Comparison of ENCODE assay signal across 9 cellular contexts in the genomic region with DNA sequence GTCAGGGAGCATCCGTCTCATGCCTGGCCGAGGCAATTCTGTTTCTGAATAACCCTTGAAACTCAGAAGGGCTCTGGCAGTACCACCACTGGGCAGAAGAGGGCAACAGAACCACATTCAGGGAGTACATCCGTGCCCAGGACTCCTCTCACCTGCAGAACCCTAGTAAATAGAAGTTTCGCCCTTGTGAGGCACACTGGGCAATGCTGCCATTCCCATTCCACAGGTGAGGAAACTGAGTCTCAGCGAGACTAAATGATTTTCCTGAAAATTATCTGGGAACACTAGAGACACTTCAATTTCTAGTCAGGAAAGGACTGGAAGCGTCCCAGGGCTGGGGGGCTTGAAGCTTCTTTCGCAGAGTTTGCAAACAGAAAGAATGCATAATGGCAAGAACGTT.
DNase-seq lines count a peak whose midpoint lies in the region; TF ChIP-seq lines count a peak whose summit lies in the region.
"Had no signal": no experiment of that assay in that cellular context is flagged by ENCODE, and none has a peak within 500 bp of the region (broad histone marks: within the 10 kb centered on the region; RNA-seq: fewer than 3 reads in every experiment).

No MANE protein-coding gene starts in this region.

- H3K9me2 ChIP-seq in GM23248 (ENCODE audit: insufficient read depth) (no peaks in the 10 kb centered on the region), hepatocyte (replicated peaks; ENCODE audit: insufficient read depth) (no peaks in the 10 kb centered on the region)

- H3K27ac Mint-ChIP-seq in T-helper 2 cell treated with Interferon-gamma antibody and Interleukin-4, amounts not matched to agents 5 μg/mL and 100 μg/mL, for 36 hours = no peak overlapping the region

- H3K79me2 ChIP-seq in GM23248 (ENCODE audit: insufficient read depth) (no peaks in the 10 kb centered on the region), hepatocyte (no peaks in the 10 kb centered on the region)

- H3K4me3 ChIP-seq in GM23248 (no peak overlapping the region), NB4 (ENCODE audit: low read depth, low read length) (no peak overlapping the region), hepatocyte (no peak overlapping the region)

- H3K9me3 Mint-ChIP-seq in T-helper 2 cell treated with Interferon-gamma antibody and Interleukin-4, amounts not matched to agents 5 μg/mL and 100 μg/mL, for 36 hours = no peaks in the 10 kb centered on the region

- H2AFZ ChIP-seq in GM23248 = 0 out of 2 replicates have a peak overlapping the region, but pooled peaks have one; percentile 16
- H2AFZ ChIP-seq in hepatocyte = no peak overlapping the region

- H3K4me1 Mint-ChIP-seq in T-helper 2 cell treated with Interferon-gamma antibody and Interleukin-4, amounts not matched to agents 5 μg/mL and 100 μg/mL, for 36 hours (ENCODE audit: low read depth) = no peaks in the 10 kb centered on the region

- no peak overlapping the region for H3K27ac ChIP-seq in GM23248
- H3K27ac ChIP-seq in hepatocyte = no peak overlapping the region
- H3K27ac ChIP-seq: epithelial cell of prostate had no signal

- DNase-seq in GM03348 (ENCODE audit: low spot score) (peak; percentile 80), GM23248 (peak; percentile 75), NB4 (ENCODE audit: low read depth) (peak; percentile 62), amygdala (lab: John Stamatoyannopoulos, UW) (peak in 42 of 56 donors; percentile 6 to 79 (median 36)), hepatocyte (ENCODE audit: low spot score) (peak; percentile 78), foreskin melanocyte (no peak)
- DNase-seq in T-helper 2 cell treated with Interferon-gamma antibody and Interleukin-4, amounts not matched to agents 5 μg/mL and 100 μg/mL, for 36 hours (ENCODE audit: low spot score) = peak; percentile 45
- peak; percentile 48 to 73 for DNase-seq in stimulated activated CD4-positive, alpha-beta T cell treated with anti-CD3 and anti-CD28 coated beads, Interleukin-12 subunit alpha, Interleukin-12 subunit beta, amount 100 ng/mL, for 24 hours (ENCODE audit: low read depth in 2 of 2)

- H3K4me2 ChIP-seq in GM23248 (ENCODE audit: unreplicated experiment) = no peak overlapping the region
- H3K4me2 ChIP-seq in hepatocyte = no peak overlapping the region

- peaks cover 32% of the 10 kb centered on the region for H3F3A ChIP-seq in GM23248 (ENCODE audit: insufficient read depth)

- H3K9me3 ChIP-seq in GM23248 (ENCODE audit: low read depth) = no peaks in the 10 kb centered on the region
- H3K9me3 ChIP-seq in hepatocyte (ENCODE audit: low read depth) = no peaks in the 10 kb centered on the region

- H4K20me1 ChIP-seq in GM23248 (ENCODE audit: insufficient read depth) (no peaks in the 10 kb centered on the region), hepatocyte (ENCODE audit: insufficient read depth, poor library complexity, severe bottlenecking) (no peaks in the 10 kb centered on the region)

- H3K36me3 ChIP-seq in GM23248 (ENCODE audit: low read depth) (no peaks in the 10 kb centered on the region), hepatocyte (replicated peaks; ENCODE audit: insufficient read depth, low read depth) (no peaks in the 10 kb centered on the region)

- TF ChIP-seq CTCF in NB4 (IDR thresholded peaks at IDR 0.05; ENCODE audit: low read depth, low read length) (peak; percentile 49), hepatocyte (IDR thresholded peaks at IDR 0.05; ENCODE audit: poor library complexity) (peak; percentile 78)

- H3K27me3 Mint-ChIP-seq in T-helper 2 cell treated with Interferon-gamma antibody and Interleukin-4, amounts not matched to agents 5 μg/mL and 100 μg/mL, for 36 hours (ENCODE audit: low read depth) = peaks cover 26% of the 10 kb centered on the region

- H3K4me1 ChIP-seq in GM23248 (ENCODE audit: insufficient read depth) (peaks cover 26% of the 10 kb centered on the region), hepatocyte (ENCODE audit: insufficient read depth) (no peaks in the 10 kb centered on the region)

- in situ Hi-C loops in GM23248 (cut with MboI) = loop anchor here (5.0 to 10.0 kb wide), 2 partner anchors 86 to 274 kb away; no protein-coding TSS in a partner anchor

- no peaks in the 10 kb centered on the region for H3K36me3 Mint-ChIP-seq in T-helper 2 cell treated with Interferon-gamma antibody and Interleukin-4, amounts not matched to agents 5 μg/mL and 100 μg/mL, for 36 hours (ENCODE audit: low read depth)

- H3K4me3 Mint-ChIP-seq in T-helper 2 cell treated with Interferon-gamma antibody and Interleukin-4, amounts not matched to agents 5 μg/mL and 100 μg/mL, for 36 hours = no peak overlapping the region

- no peak overlapping the region for H3K9ac ChIP-seq in GM23248

- TF ChIP-seq POLR2A in NB4 (IDR thresholded peaks at IDR 0.05; ENCODE audit: extremely low read depth, insufficient read length) = no peak

- H3K27me3 ChIP-seq in GM23248 (replicated peaks; ENCODE audit: insufficient read depth) (no peaks in the 10 kb centered on the region), hepatocyte (peaks cover 5% of the 10 kb centered on the region)

- WGBS in GM23248 (ENCODE audit: low coverage in 1 of 2, low lambda C conversion rate in 2 of 2, missing lambda C conversion rate in 2 of 2), 2 experiments = 30 to 33% methylated on average over 8 of the region's 8 CpGs
- 50% methylated on average over 8 of the region's 8 CpGs for WGBS in hepatocyte (ENCODE audit: low lambda C conversion rate, missing lambda C conversion rate)
